In the genomic region with DNA sequence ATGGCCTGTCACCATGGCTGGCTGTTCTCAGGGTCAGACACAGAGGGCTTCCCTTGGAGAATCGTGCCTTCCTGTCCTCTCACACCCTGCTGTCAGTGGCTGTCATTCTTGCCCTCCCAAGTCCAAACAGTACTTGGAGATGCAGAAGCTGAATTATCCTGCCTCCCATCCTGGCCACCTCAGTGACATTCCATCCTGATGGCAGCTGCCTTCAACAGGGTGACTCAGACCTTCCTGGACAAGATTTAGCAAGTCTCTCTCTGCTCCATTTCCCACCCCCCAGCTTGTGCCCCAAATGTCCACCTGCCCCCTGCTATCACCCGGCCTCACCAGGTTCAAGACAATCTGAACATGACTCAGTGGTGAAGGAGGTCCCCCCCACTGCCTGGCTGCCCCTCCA, we compare ENCODE assay signal across 17 cellular contexts. TPM values are rescaled to one million over a fixed set of nuclear protein-coding genes. Genes with fewer than 3 reads are reported as not detected.
A peak's percentile ranks its signal among the peaks of the same experiment; 100 is the strongest.
DNase-seq lines count a peak whose midpoint lies in the region; ATAC-seq, FAIRE-seq and TF ChIP-seq lines count a peak whose summit lies in the region.
"Had no signal": no experiment of that assay in that cellular context is flagged by ENCODE, and none has a peak within 500 bp of the region (broad histone marks: within the 10 kb centered on the region; RNA-seq: fewer than 3 reads in every experiment).

No MANE protein-coding gene starts in this region.

- no peaks in the 10 kb centered on the region for H3K9me3 ChIP-seq in GM23248 (ENCODE audit: low read depth)
- H3K9me3 ChIP-seq in psoas muscle = no peaks in the 10 kb centered on the region
- H3K9me3 ChIP-seq: adrenal gland, esophagus squamous epithelium, pancreas had no signal

- in situ Hi-C loops in GM23248 (cut with MboI) (no loop called here), G401 (cut with HindIII; ENCODE audit: low sequenced_read_pairs) (no loop called here)

- no peak overlapping the region for H3K9ac ChIP-seq in GM23248

- no peak for FAIRE-seq in RCC 7860 (lab: Jason Lieb, UNC)
- FAIRE-seq: GM12878, pancreas, TTC549 had no signal

- H4K20me1 ChIP-seq in GM23248 (ENCODE audit: insufficient read depth) = no peaks in the 10 kb centered on the region
- H4K20me1 ChIP-seq: BLaER1 treated with 17β-estradiol and CSF1 and Interleukin-3, amounts not matched to agents 10 nM and 100 nM had no signal

- WGBS in GM23248 (ENCODE audit: low coverage in 1 of 2, low lambda C conversion rate in 2 of 2, missing lambda C conversion rate in 2 of 2), 2 experiments = 47 to 70% methylated on average over 1 to 2 of the region's 2 CpGs
- WGBS in psoas muscle, 3 donors = 10 to 47% (median 30%) methylated on average over 2 of the region's 2 CpGs

- no peaks in the 10 kb centered on the region for H3K79me2 ChIP-seq in GM23248 (ENCODE audit: insufficient read depth)

- H2AFZ ChIP-seq in GM23248 = no peak overlapping the region

- H3K36me3 ChIP-seq in GM23248 (ENCODE audit: low read depth) (no peaks in the 10 kb centered on the region), psoas muscle (ENCODE audit: insufficient read depth in 1 of 2, low read depth in 1 of 2) (no peaks in the 10 kb centered on the region)
- H3K36me3 ChIP-seq: adrenal gland; BLaER1 treated with 17β-estradiol and CSF1 and Interleukin-3, amounts not matched to agents 10 nM and 100 nM; esophagus squamous epithelium; pancreas had no signal

- H3K27ac ChIP-seq in GM23248 (no peak overlapping the region), psoas muscle (no peak overlapping the region)
- H3K27ac ChIP-seq: adrenal gland, pancreas had no signal

- peak; percentile 40 to 84 (median 74) for ATAC-seq in psoas muscle
- ATAC-seq: GM12878, pancreas had no signal

- H3K4me3 ChIP-seq in GM23248 (no peak overlapping the region), fibroblast of pulmonary artery (replicated peaks; ENCODE audit: low read depth, low read length) (no peak overlapping the region), psoas muscle (no peak overlapping the region)
- H3K4me3 ChIP-seq: adrenal gland; BLaER1 treated with 17β-estradiol and CSF1 and Interleukin-3, amounts not matched to agents 10 nM and 100 nM; esophagus squamous epithelium; GM12878; pancreas had no signal

- H3K4me2 ChIP-seq in GM23248 (ENCODE audit: unreplicated experiment) = no peak overlapping the region

- TF ChIP-seq CTCF in fibroblast of pulmonary artery (IDR thresholded peaks at IDR 0.05; ENCODE audit: low read length, missing control alignments) (no peak), psoas muscle (IDR thresholded peaks at IDR 0.05) (no peak)

- peak; percentile 69 for DNase-seq in GM23248
- peak; percentile 67 for DNase-seq in RCC 7860 (ENCODE audit: low spot score)
- DNase-seq in fibroblast of pulmonary artery (ENCODE audit: low read depth) = peak; percentile 16
- DNase-seq in psoas muscle = no peak
- DNase-seq in epidermal melanocyte (ENCODE audit: insufficient read length, low spot score) = no peak
- no peak for DNase-seq in SHP77 treated with DMSO at 0.1 percent for 48 hours (lab: John Stamatoyannopoulos, UW)
- no peak for DNase-seq in G401 (ENCODE audit: low spot score)
- DNase-seq: activated CD4-positive, alpha-beta T cell treated with anti-CD3 and anti-CD28 coated beads, Interleukin-2, amount 50 U/mL, for 48 hours; adrenal gland; esophagus squamous epithelium; pancreas had no signal

- peaks cover 16% of the 10 kb centered on the region for H3K4me1 ChIP-seq in GM23248 (ENCODE audit: insufficient read depth)
- no peaks in the 10 kb centered on the region for H3K4me1 ChIP-seq in psoas muscle
- H3K4me1 ChIP-seq: pancreas had no signal

- no peaks in the 10 kb centered on the region for H3F3A ChIP-seq in GM23248 (ENCODE audit: insufficient read depth)

- H3K9me2 ChIP-seq in GM23248 (ENCODE audit: insufficient read depth) = no peaks in the 10 kb centered on the region

- H3K27me3 ChIP-seq in GM23248 (replicated peaks; ENCODE audit: insufficient read depth) (no peaks in the 10 kb centered on the region), psoas muscle (ENCODE audit: insufficient read depth in 3 of 3, low read length in 2 of 3) (peaks cover 0 to 3% (median 0%) of the 10 kb centered on the region in 3 donors)
- H3K27me3 ChIP-seq: adrenal gland; BLaER1 treated with 17β-estradiol and CSF1 and Interleukin-3, amounts not matched to agents 10 nM and 100 nM; pancreas had no signal

- intact Hi-C loops in psoas muscle (cut with DNase I) = no loop called here

RNA-seq across cellular contexts. Expression of a gene that starts 4.8 kb away (rescaled TPM):
- total RNA-seq in GM23248 (2014; rRNA removed; shearing (Covaris generic)) = not detected in 2 replicates
- not detected in 2 replicates for polyA plus RNA-seq in GM23248 (2016; fragmentation: Nextera tagmentation; extraction: Ambion mirVana)
- not detected for total RNA-seq in psoas muscle
- polyA plus RNA-seq in psoas muscle = under 1 TPM in 1 of 3 donors, not detected in 2; 0.04 TPM
- total RNA-seq in G401 (2014; rRNA removed; shearing (Covaris generic)) = not detected in 2 replicates
- total RNA-seq: activated T-helper 1 cell treated with anti-CD3 and anti-CD28 coated beads, Interleukin-12 subunit alpha, Interleukin-12 subunit beta, Interleukin-2, Interleukin-4 antibody, amounts not matched to agents 30 ng/mL and 10 ng/mL and 1 ng/mL, durations not matched to agents 14 hours and 24 hours and 36 hours; GM12878; mesenteric fat pad; pancreas; subcutaneous adipose tissue had no signal
- polyA plus RNA-seq: adrenal gland, GM12878, pancreas had no signal

RNA-seq across cellular contexts. Expression of a gene that starts 10.9 kb away (rescaled TPM):
- 0.76 TPM in 1 of 2 replicates, not detected in the other for total RNA-seq in GM23248 (2014; rRNA removed; shearing (Covaris generic))
- not detected in 2 replicates for polyA plus RNA-seq in GM23248 (2016; fragmentation: Nextera tagmentation; extraction: Ambion mirVana)
- total RNA-seq in psoas muscle = 1 to 10 TPM in 2 of 4 donors, not detected in 2; 1.3 to 2.7 TPM
- polyA plus RNA-seq in psoas muscle = 1 to 10 TPM in 2 of 3 donors, under 1 TPM in 1; 0.13 to 3.3 (median 2.8) TPM
- not detected in 2 replicates for total RNA-seq in G401 (2014; rRNA removed; shearing (Covaris generic))
- total RNA-seq: activated T-helper 1 cell treated with anti-CD3 and anti-CD28 coated beads, Interleukin-12 subunit alpha, Interleukin-12 subunit beta, Interleukin-2, Interleukin-4 antibody, amounts not matched to agents 30 ng/mL and 10 ng/mL and 1 ng/mL, durations not matched to agents 14 hours and 24 hours and 36 hours; GM12878; mesenteric fat pad; subcutaneous adipose tissue had no signal
- polyA plus RNA-seq: GM12878 had no signal

RNA-seq across cellular contexts. Expression of a gene that starts 13.6 kb away (rescaled TPM):
- total RNA-seq in GM23248 (2014; rRNA removed; shearing (Covaris generic)) = not detected in 2 replicates
- polyA plus RNA-seq in GM23248 (2016; fragmentation: Nextera tagmentation; extraction: Ambion mirVana) (not detected in 2 replicates), psoas muscle (not detected)
- total RNA-seq in psoas muscle = not detected
- total RNA-seq in G401 (2014; rRNA removed; shearing (Covaris generic)) = not detected in 2 replicates
- total RNA-seq: activated T-helper 1 cell treated with anti-CD3 and anti-CD28 coated beads, Interleukin-12 subunit alpha, Interleukin-12 subunit beta, Interleukin-2, Interleukin-4 antibody, amounts not matched to agents 30 ng/mL and 10 ng/mL and 1 ng/mL, durations not matched to agents 14 hours and 24 hours and 36 hours; adrenal gland; esophagus squamous epithelium; GM12878; mesenteric fat pad; pancreas; subcutaneous adipose tissue had no signal
- polyA plus RNA-seq: adrenal gland, GM12878, pancreas had no signal

RNA-seq across cellular contexts. Expression of a gene that starts 24.2 kb away (rescaled TPM):
- 0.65 and 1.1 TPM in 2 replicates for total RNA-seq in GM23248 (2014; rRNA removed; shearing (Covaris generic))
- polyA plus RNA-seq in GM23248 (2016; fragmentation: Nextera tagmentation; extraction: Ambion mirVana) = 2.3 and 2.7 TPM in 2 replicates
- total RNA-seq in psoas muscle = under 1 TPM in 1 of 4 donors, not detected in 3; 0.11 TPM
- under 1 TPM; 0.08 to 0.56 (median 0.26) TPM for polyA plus RNA-seq in psoas muscle
- total RNA-seq in G401 (2014; rRNA removed; shearing (Covaris generic)) = not detected in 2 replicates
- total RNA-seq: activated T-helper 1 cell treated with anti-CD3 and anti-CD28 coated beads, Interleukin-12 subunit alpha, Interleukin-12 subunit beta, Interleukin-2, Interleukin-4 antibody, amounts not matched to agents 30 ng/mL and 10 ng/mL and 1 ng/mL, durations not matched to agents 14 hours and 24 hours and 36 hours; mesenteric fat pad; subcutaneous adipose tissue had no signal

RNA-seq across cellular contexts. Expression of a gene that starts 27.3 kb away (rescaled TPM):
- total RNA-seq in GM23248 (2014; rRNA removed; shearing (Covaris generic)) = not detected in 2 replicates
- polyA plus RNA-seq in GM23248 (2016; fragmentation: Nextera tagmentation; extraction: Ambion mirVana) (not detected in 2 replicates), psoas muscle (under 1 TPM in 2 of 3 donors, not detected in 1; 0.12 to 0.31 TPM)
- total RNA-seq in psoas muscle = under 1 TPM in 1 of 4 donors, not detected in 3; 0.15 TPM
- total RNA-seq in G401 (2014; rRNA removed; shearing (Covaris generic)) = not detected in 2 replicates
- total RNA-seq: activated T-helper 1 cell treated with anti-CD3 and anti-CD28 coated beads, Interleukin-12 subunit alpha, Interleukin-12 subunit beta, Interleukin-2, Interleukin-4 antibody, amounts not matched to agents 30 ng/mL and 10 ng/mL and 1 ng/mL, durations not matched to agents 14 hours and 24 hours and 36 hours; adrenal gland; GM12878; mesenteric fat pad; pancreas; subcutaneous adipose tissue had no signal
- polyA plus RNA-seq: adrenal gland, GM12878 had no signal

Comparison
In these comparisons a context has a peak if more than half of its experiments do, and no peak if none do; other contexts are left out.
1. DNase-seq: peak in GM23248 (single experiment), RCC 7860 (single experiment) and fibroblast of pulmonary artery (single experiment); none in psoas muscle (0 of 2), epidermal melanocyte (single experiment), SHP77 treated with DMSO at 0.1 percent for 48 hours (single experiment) and G401 (single experiment).